Comparison of ENCODE assay signal across 8 cellular contexts in the genomic region with DNA sequence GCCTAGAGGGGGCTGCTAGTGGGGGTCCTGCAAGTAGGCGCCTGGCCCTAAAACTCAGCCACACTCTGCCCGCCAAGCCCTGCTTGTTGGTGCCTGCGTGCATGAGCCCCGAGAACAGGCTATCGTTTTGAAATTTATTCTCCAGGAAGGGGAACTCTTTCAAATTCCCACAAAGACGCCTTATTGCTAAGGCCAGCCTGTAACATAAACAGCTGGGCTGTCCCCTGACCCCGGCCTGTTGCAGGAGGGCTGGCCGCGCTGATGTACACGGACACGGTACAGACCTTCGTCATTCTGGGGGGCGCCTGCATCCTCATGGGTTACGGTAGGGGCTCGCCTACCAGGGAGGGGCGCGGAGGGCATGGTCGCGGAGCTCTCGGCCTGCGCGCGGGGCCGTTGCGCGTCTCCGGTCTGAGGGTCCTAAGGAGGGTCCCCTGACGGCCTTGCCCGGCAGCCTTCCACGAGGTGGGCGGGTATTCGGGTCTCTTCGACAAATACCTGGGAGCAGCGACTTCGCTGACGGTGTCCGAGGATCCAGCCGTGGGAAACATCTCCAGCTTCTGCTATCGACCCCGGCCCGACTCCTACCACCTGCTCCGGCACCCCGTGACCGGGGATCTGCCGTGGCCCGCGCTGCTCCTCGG. TPM values are rescaled to one million over a fixed set of nuclear protein-coding genes. Genes with fewer than 3 reads are reported as not detected.
DNase-seq lines count a peak whose midpoint lies in the region; ATAC-seq, FAIRE-seq and TF ChIP-seq lines count a peak whose summit lies in the region.

No MANE protein-coding gene starts in this region.

- H4K5ac ChIP-seq in IMR-90 (ENCODE audit: low read depth, low read length) (no peak overlapping the region), H1 (ENCODE audit: insufficient read length, low read depth, low read length) (no peak overlapping the region)

- H2BK20ac ChIP-seq in IMR-90 (ENCODE audit: low read depth, low read length), result no peak overlapping the region
- H2BK20ac ChIP-seq in H1 (ENCODE audit: low read length), result no peak overlapping the region

- FAIRE-seq in H1 (lab: Jason Lieb, UNC), result no peak

- H3K18ac ChIP-seq in IMR-90 (ENCODE audit: low read depth, low read length) (no peak overlapping the region), H1 (ENCODE audit: extremely low read depth, low read length) (no peak overlapping the region)

- H3K4me1 Mint-ChIP-seq in nephron progenitor cell, result peaks cover 13% of the 10 kb centered on the region

- H2BK12ac ChIP-seq in H1 (ENCODE audit: low read depth, low read length), result peak overlapping the region; percentile 9; the same call in 1 of the 2 replicates

- H3K4me2 ChIP-seq in IMR-90 (ENCODE audit: low read depth, low read length), result peak overlapping the region; percentile 89
- H3K4me2 ChIP-seq in H1 (ENCODE audit: insufficient read depth in 1 of 2, low read depth in 2 of 2, low read length in 2 of 2), result peak overlapping the region; percentile 86 to 95

- H3K36me3 Mint-ChIP-seq in nephron progenitor cell (ENCODE audit: low read depth), result peaks cover 20% of the 10 kb centered on the region

- H3K36me3 ChIP-seq in BJ (ENCODE audit: control insufficient read depth, insufficient read depth, low read length) (peaks cover 5% of the 10 kb centered on the region), IMR-90 (ENCODE audit: control insufficient read depth, insufficient read depth, low read length) (peaks cover 18% of the 10 kb centered on the region; the same call in 1 of the 2 replicates), H1 (ENCODE audit: control insufficient read depth in 2 of 4, insufficient read depth in 4 of 4, low read length in 3 of 4) (no peaks in the 10 kb centered on the region)

- no peak overlapping the region for H3K27ac Mint-ChIP-seq in nephron progenitor cell

- H2AFZ ChIP-seq in IMR-90 (replicated peaks; ENCODE audit: low read length, poor library complexity), result peak overlapping the region; percentile 87
- peak overlapping the region; percentile 58; the same call in 1 of the 2 replicates for H2AFZ ChIP-seq in H1 (ENCODE audit: low read length)

- H3K56ac ChIP-seq in IMR-90 (ENCODE audit: extremely low read depth, insufficient read depth, low read length) (no peak overlapping the region), H1 (replicated peaks; ENCODE audit: insufficient read length, low read depth, low read length) (no peak overlapping the region)

- POLR2A ChIA-PET in BJ (lab: Charles Lee), result no interaction called here
- POLR2A ChIA-PET in IMR-90 (lab: Charles Lee; ENCODE audit: unreplicated experiment), result no interaction called here
- POLR2A ChIA-PET in H1 (lab: Charles Lee; ENCODE audit: partially characterized antibody), result interaction anchor here (0.9 to 7.9 kb wide), 8 partner anchors 7 to 227 kb away, joined by 3 to 69 read pairs (median 10); a partner anchor contains a TSS

- H3K4me1 ChIP-seq in IMR-90 (ENCODE audit: control insufficient read depth, insufficient read depth, low read length) (peaks cover 6% of the 10 kb centered on the region; the same call in 1 of the 2 replicates), H1 (replicated peaks in 1 of 4; ENCODE audit: control insufficient read depth in 3 of 4, insufficient read depth in 4 of 4, low read length in 3 of 4) (peaks cover 0 to 8% (median 5%) of the 10 kb centered on the region in 4 experiments; a peak in 5 of 7 replicates)

- H4K8ac ChIP-seq in IMR-90 (ENCODE audit: low read depth in 2 of 2, low read length in 2 of 2) (no peak overlapping the region), H1 (ENCODE audit: extremely low read depth, insufficient read depth, low read length) (peak overlapping the region; percentile 57)

- CTCF ChIA-PET in BJ (lab: Yijun Ruan, JAX), result interaction anchor here (1.0 to 1.4 kb wide), 4 partner anchors 9 to 27 kb away, joined by 3 to 5 read pairs (median 4); no protein-coding TSS in a partner anchor
- CTCF ChIA-PET in IMR-90 (lab: Yijun Ruan, JAX), result no interaction called here
- CTCF ChIA-PET in H1 (lab: Charles Lee; ENCODE audit: partially characterized antibody), result interaction anchor here (1.6 to 3.5 kb wide), 5 partner anchors 9 to 42 kb away, joined by 4 to 12 read pairs (median 11); no protein-coding TSS in a partner anchor

- no peaks in the 10 kb centered on the region for H3K79me1 ChIP-seq in IMR-90 (ENCODE audit: low read depth in 1 of 2, low read length in 2 of 2)
- H3K79me1 ChIP-seq in H1 (ENCODE audit: low read depth, low read length), result no peaks in the 10 kb centered on the region

- H3K14ac ChIP-seq in IMR-90 (replicated peaks; ENCODE audit: low read depth, low read length) (no peak overlapping the region), H1 (ENCODE audit: insufficient read length) (no peak overlapping the region)

- TF ChIP-seq POLR2A in IMR-90 (IDR thresholded peaks at IDR 0.05; ENCODE audit: low read depth, low read length), result no peak
- no peak for TF ChIP-seq POLR2A in H1 (IDR thresholded peaks at IDR 0.05; ENCODE audit: control extremely low read depth in 1 of 2, low read depth in 2 of 2, low read length in 2 of 2)

- WGBS in IMR-90 (ENCODE audit: extremely low coverage in 2 of 2, insufficient read length in 1 of 2), 2 experiments, result 11% methylated on average over 20 of the region's 48 CpGs; no CpG with 5 or more reads in 1 of the 2 experiments
- WGBS in H1 (ENCODE audit: extremely low coverage in 1 of 2, insufficient coverage in 1 of 2, insufficient read length in 1 of 2, insufficient replicate concordance in 2 of 2, low coverage in 1 of 2, low lambda C conversion rate in 2 of 2, missing lambda C conversion rate in 1 of 2), 2 experiments, result 9% methylated on average over 46 of the region's 48 CpGs; no CpG with 5 or more reads in 1 of the 2 experiments

- BruUV-seq in IMR-90 (replicated peaks; lab: Mats Ljungman, UMichigan), result no TSS peak

- H3K9me3 ChIP-seq in IMR-90 (ENCODE audit: control insufficient read depth, insufficient read depth, low read length) (no peaks in the 10 kb centered on the region), H1 (ENCODE audit: insufficient read depth in 2 of 2, low read depth in 1 of 2, low read length in 1 of 2) (no peaks in the 10 kb centered on the region)

- 0 out of 2 replicates have a peak, but pooled peaks have one; percentile 5 for ATAC-seq in IMR-90 (ENCODE audit: low read depth)

- H2AK5ac ChIP-seq in IMR-90 (ENCODE audit: low read depth, low read length) (no peak overlapping the region), H1 (ENCODE audit: low read depth, low read length) (no peak overlapping the region)

- H3K27ac ChIP-seq in IMR-90 (ENCODE audit: insufficient read depth, low read length) (no peak overlapping the region), H1 (ENCODE audit: low read depth, low read length) (no peak overlapping the region)

- peak overlapping the region; percentile 82 for H3K4me3 Mint-ChIP-seq in nephron progenitor cell

- intact Hi-C loops in IMR-90 (cut with micrococcal nuclease), result no loop called here

- H3K79me2 ChIP-seq in H1 (ENCODE audit: control insufficient read depth in 1 of 2, insufficient read depth in 2 of 2, low read length in 2 of 2), result no peaks in the 10 kb centered on the region

- peaks cover 4% of the 10 kb centered on the region; the same call in 1 of the 2 replicates for H3K27me3 ChIP-seq in BJ (ENCODE audit: control insufficient read depth, insufficient read depth, low read length)
- peaks cover 7% of the 10 kb centered on the region; the same call in 1 of the 2 replicates for H3K27me3 ChIP-seq in IMR-90 (ENCODE audit: control insufficient read depth, insufficient read depth, low read length)
- peaks cover 14 to 57% (median 42%) of the 10 kb centered on the region in 4 experiments for H3K27me3 ChIP-seq in H1 (replicated peaks in 1 of 4; ENCODE audit: control insufficient read depth in 3 of 4, extremely low read depth in 1 of 4, insufficient read depth in 3 of 4, low read length in 3 of 4)

- dilution Hi-C loops in IMR-90 (cut with HindIII; ENCODE audit: low sequenced_read_pairs, unreplicated experiment), result no loop called here

- in situ Hi-C loops in IMR-90 (cut with MboI; ENCODE audit: low sequenced_read_pairs), result no loop called here

- TF ChIP-seq CTCF in BJ (IDR thresholded peaks at IDR 0.05; ENCODE audit: insufficient read depth, low read depth, low read length) (no peak), IMR-90 (conservative IDR thresholded peaks at IDR 0.05; ENCODE audit: low read depth, low read length) (no peak), H1 (IDR thresholded peaks at IDR 0.05; ENCODE audit: control extremely low read depth in 1 of 3, insufficient read depth in 1 of 3, low read depth in 1 of 3, low read length in 3 of 3) (no peak), nephron progenitor cell (IDR thresholded peaks at IDR 0.05) (no peak)

- H3K4me3 ChIP-seq in BJ (ENCODE audit: low read depth, low read length) (peak overlapping the region; percentile 49), IMR-90 (ENCODE audit: insufficient read depth, low read depth, low read length) (peak overlapping the region; percentile 40), H1 (ENCODE audit: extremely low read depth in 1 of 4, insufficient read depth in 2 of 4, low read depth in 3 of 4, low read length in 4 of 4) (peak overlapping the region; percentile 44 to 64 (median 54))

- H3K9me1 ChIP-seq in IMR-90 (ENCODE audit: insufficient read depth, low read length), result no peaks in the 10 kb centered on the region; the same call in 1 of the 2 replicates

- H3K23me2 ChIP-seq in H1 (ENCODE audit: low read depth, low read length), result peaks cover 15% of the 10 kb centered on the region

- H2AK9ac ChIP-seq in IMR-90 (replicated peaks; ENCODE audit: low read depth, low read length, poor library complexity), result peak overlapping the region; percentile 79

- H3K9ac ChIP-seq in IMR-90 (ENCODE audit: low read depth, low read length) (peak overlapping the region; percentile 7; the same call in 1 of the 2 replicates), H1 (replicated peaks in 1 of 4; ENCODE audit: extremely low read depth in 1 of 4, low read depth in 3 of 4, low read length in 3 of 4) (no peak overlapping the region)

- no peak for TF ChIP-seq RAD21 in IMR-90 (IDR thresholded peaks at IDR 0.05; ENCODE audit: low read length)
- no peak for TF ChIP-seq RAD21 in H1 (IDR thresholded peaks at IDR 0.05 in 1 of 2, conservative IDR thresholded peaks at IDR 0.05 in 1 of 2; ENCODE audit: low read depth in 2 of 2, low read length in 2 of 2)

- no peak overlapping the region for H4K91ac ChIP-seq in IMR-90 (ENCODE audit: insufficient read depth, low read depth, low read length)
- H4K91ac ChIP-seq in H1 (replicated peaks; ENCODE audit: insufficient read length, low read length), result no peak overlapping the region

- no peak overlapping the region for H2BK15ac ChIP-seq in IMR-90 (ENCODE audit: low read depth, low read length)
- no peak overlapping the region for H2BK15ac ChIP-seq in H1 (ENCODE audit: low read length)

- H3K27me3 Mint-ChIP-seq in nephron progenitor cell (ENCODE audit: low read depth, poor library complexity), result peaks cover 71% of the 10 kb centered on the region

- TF ChIP-seq EP300 in H1 (IDR thresholded peaks at IDR 0.05; ENCODE audit: borderline replicate concordance in 1 of 2, low read depth in 2 of 2, low read length in 2 of 2), result no peak

- H2BK120ac ChIP-seq in IMR-90 (ENCODE audit: low read depth, low read length) (no peak overlapping the region), H1 (replicated peaks; ENCODE audit: low read depth, low read length) (no peak overlapping the region)

- H4K20me1 ChIP-seq in IMR-90 (ENCODE audit: insufficient read depth, low read length) (peaks cover 3% of the 10 kb centered on the region; the same call in 1 of the 2 replicates), H1 (replicated peaks in 1 of 2; ENCODE audit: control insufficient read depth in 1 of 2, insufficient read depth in 2 of 2, low read length in 2 of 2) (peaks cover 0 to 18% of the 10 kb centered on the region in 2 experiments)

- DNase-seq in BJ (ENCODE audit: low read depth) (no peak), IMR-90 (no peak), H1 (ENCODE audit: low read depth in 1 of 2, low spot score in 2 of 2) (no peak), nephron progenitor cell (no peak), HK-2 (ENCODE audit: unreplicated experiment) (no peak), NCI-H510A treated with DMSO at 0.1 percent for 48 hours (lab: John Stamatoyannopoulos, UW) (no peak), putamen (ENCODE audit: low spot score) (no peak), NCI-H2196 (lab: John Stamatoyannopoulos, UW; ENCODE audit: unreplicated experiment) (no peak)

- H2BK5ac ChIP-seq in IMR-90 (ENCODE audit: low read depth, low read length, poor library complexity, severe bottlenecking), result no peak overlapping the region
- H2BK5ac ChIP-seq in H1 (ENCODE audit: low read depth, low read length), result no peak overlapping the region

- H3K23ac ChIP-seq in IMR-90 (ENCODE audit: low read depth, low read length) (no peak overlapping the region), H1 (ENCODE audit: insufficient read length) (no peak overlapping the region)

- H3K9me3 Mint-ChIP-seq in nephron progenitor cell, result no peaks in the 10 kb centered on the region

- H3K4ac ChIP-seq in IMR-90 (ENCODE audit: low read depth, low read length), result no peak overlapping the region
- no peak overlapping the region for H3K4ac ChIP-seq in H1 (replicated peaks; ENCODE audit: insufficient read length, low read depth, low read length)

RNA-seq across cellular contexts. Expression of a gene that starts 4.3 kb away (rescaled TPM):
- polyA plus RNA-seq in BJ (2011; rRNA removed), result not detected in 2 replicates
- not detected in 2 replicates for polyA minus RNA-seq in BJ (2011; rRNA and poly(A)+ RNA removed)
- total RNA-seq in IMR-90 (2012; rRNA removed), result under 0.01 TPM in 1 of 2 replicates, not detected in the other
- 0.10 TPM in 1 of 2 replicates, not detected in the other for polyA plus RNA-seq in IMR-90 (2012; rRNA removed)
- polyA plus RNA-seq in IMR-90 (2012; cell fraction: cytosol; rRNA removed), result 0.03 and 0.04 TPM in 2 replicates
- polyA plus RNA-seq in IMR-90 (2012; cell fraction: nucleus; rRNA removed; ENCODE audit: low replicate concordance), result 0.17 and 0.38 TPM in 2 replicates
- 0.56 and 1.1 TPM in 2 replicates for total RNA-seq in H1 (2021; fragmentation: NEBNext Ultra II Directional; extraction: Animal tissue kit (Norgen Biotek cat#: 25700))
- 4.1 and 4.4 TPM in 2 replicates for polyA plus RNA-seq in H1 (2011; rRNA removed)
- 2.4 TPM for polyA plus RNA-seq in H1 (2011; cell fraction: cytosol; rRNA removed)
- polyA plus RNA-seq in H1 (2011; cell fraction: nucleus; rRNA removed), result 5.1 TPM
- polyA plus RNA-seq in H1 (2012, experiment 1 of 2), result 3.1 to 5.5 TPM (median 4.1 TPM) in 4 replicates
- polyA plus RNA-seq in H1 (2012, experiment 2 of 2), result 2.7 TPM
- polyA plus RNA-seq in H1 (2013, experiment 1 of 2), result 1.0 TPM
- polyA plus RNA-seq in H1 (2013, experiment 2 of 2), result 0.77 TPM
- 1.4 and 1.8 TPM in 2 replicates for polyA minus RNA-seq in H1 (2011; rRNA and poly(A)+ RNA removed)
- 0.81 TPM for polyA minus RNA-seq in H1 (2011; cell fraction: cytosol; rRNA and poly(A)+ RNA removed)
- polyA minus RNA-seq in H1 (2011; cell fraction: nucleus; rRNA and poly(A)+ RNA removed), result 5.9 TPM

RNA-seq across cellular contexts. Expression of a gene that starts 15.2 kb away (rescaled TPM):
- polyA plus RNA-seq in BJ (2011; rRNA removed) (56.4 and 92.3 TPM in 2 replicates), IMR-90 (2012; rRNA removed) (118 and 128 TPM in 2 replicates), H1 (2011; rRNA removed) (4.8 and 5.6 TPM in 2 replicates)
- 69.3 and 95.0 TPM in 2 replicates for polyA minus RNA-seq in BJ (2011; rRNA and poly(A)+ RNA removed)
- total RNA-seq in IMR-90 (2012; rRNA removed), result 24.9 and 30.0 TPM in 2 replicates
- 115 and 151 TPM in 2 replicates for polyA plus RNA-seq in IMR-90 (2012; cell fraction: cytosol; rRNA removed)
- polyA plus RNA-seq in IMR-90 (2012; cell fraction: nucleus; rRNA removed; ENCODE audit: low replicate concordance), result 210 and 556 TPM in 2 replicates
- total RNA-seq in H1 (2021; fragmentation: NEBNext Ultra II Directional; extraction: Animal tissue kit (Norgen Biotek cat#: 25700)), result 5.8 and 7.0 TPM in 2 replicates
- 2.8 TPM for polyA plus RNA-seq in H1 (2011; cell fraction: cytosol; rRNA removed)
- polyA plus RNA-seq in H1 (2011; cell fraction: nucleus; rRNA removed), result 5.2 TPM
- 3.1 to 6.8 TPM (median 6.4 TPM) in 4 replicates for polyA plus RNA-seq in H1 (2012, experiment 1 of 2)
- 6.7 TPM for polyA plus RNA-seq in H1 (2012, experiment 2 of 2)
- 5.6 TPM for polyA plus RNA-seq in H1 (2013, experiment 1 of 2)
- 5.3 TPM for polyA plus RNA-seq in H1 (2013, experiment 2 of 2)
- polyA minus RNA-seq in H1 (2011; rRNA and poly(A)+ RNA removed), result 1.4 and 3.4 TPM in 2 replicates
- polyA minus RNA-seq in H1 (2011; cell fraction: cytosol; rRNA and poly(A)+ RNA removed), result 4.8 TPM
- polyA minus RNA-seq in H1 (2011; cell fraction: nucleus; rRNA and poly(A)+ RNA removed), result 5.4 TPM

RNA-seq across cellular contexts. Expression of a gene that starts 21.0 kb away (rescaled TPM):
- polyA plus RNA-seq in BJ (2011; rRNA removed) (35.2 and 56.4 TPM in 2 replicates), IMR-90 (2012; rRNA removed) (63.6 and 65.0 TPM in 2 replicates), H1 (2011; rRNA removed) (33.7 and 53.0 TPM in 2 replicates)
- 32.3 and 47.6 TPM in 2 replicates for polyA minus RNA-seq in BJ (2011; rRNA and poly(A)+ RNA removed)
- total RNA-seq in IMR-90 (2012; rRNA removed), result 22.2 and 22.9 TPM in 2 replicates
- polyA plus RNA-seq in IMR-90 (2012; cell fraction: cytosol; rRNA removed), result 26.5 and 46.5 TPM in 2 replicates
- polyA plus RNA-seq in IMR-90 (2012; cell fraction: nucleus; rRNA removed; ENCODE audit: low replicate concordance), result 212 and 436 TPM in 2 replicates
- total RNA-seq in H1 (2021; fragmentation: NEBNext Ultra II Directional; extraction: Animal tissue kit (Norgen Biotek cat#: 25700)), result 20.3 and 22.5 TPM in 2 replicates
- 34.5 TPM for polyA plus RNA-seq in H1 (2011; cell fraction: cytosol; rRNA removed)
- polyA plus RNA-seq in H1 (2011; cell fraction: nucleus; rRNA removed), result 88.5 TPM
- 19.4 to 40.1 TPM (median 32.8 TPM) in 4 replicates for polyA plus RNA-seq in H1 (2012, experiment 1 of 2)
- polyA plus RNA-seq in H1 (2012, experiment 2 of 2), result 28.2 TPM
- polyA plus RNA-seq in H1 (2013, experiment 1 of 2), result 32.5 TPM
- polyA plus RNA-seq in H1 (2013, experiment 2 of 2), result 34.6 TPM
- 27.5 and 40.1 TPM in 2 replicates for polyA minus RNA-seq in H1 (2011; rRNA and poly(A)+ RNA removed)
- 16.2 TPM for polyA minus RNA-seq in H1 (2011; cell fraction: cytosol; rRNA and poly(A)+ RNA removed)
- polyA minus RNA-seq in H1 (2011; cell fraction: nucleus; rRNA and poly(A)+ RNA removed), result 41.8 TPM

RNA-seq across cellular contexts. Expression of a gene that starts 27.9 kb away (rescaled TPM):
- polyA plus RNA-seq in BJ (2011; rRNA removed) (3.0 and 6.4 TPM in 2 replicates), IMR-90 (2012; rRNA removed) (7.5 and 10.2 TPM in 2 replicates), H1 (2011; rRNA removed) (7.8 and 16.4 TPM in 2 replicates)
- polyA minus RNA-seq in BJ (2011; rRNA and poly(A)+ RNA removed), result 3.4 and 7.9 TPM in 2 replicates
- 2.3 and 3.1 TPM in 2 replicates for total RNA-seq in IMR-90 (2012; rRNA removed)
- polyA plus RNA-seq in IMR-90 (2012; cell fraction: cytosol; rRNA removed), result 9.2 and 11.1 TPM in 2 replicates
- 37.2 and 59.8 TPM in 2 replicates for polyA plus RNA-seq in IMR-90 (2012; cell fraction: nucleus; rRNA removed; ENCODE audit: low replicate concordance)
- 8.7 and 8.9 TPM in 2 replicates for total RNA-seq in H1 (2021; fragmentation: NEBNext Ultra II Directional; extraction: Animal tissue kit (Norgen Biotek cat#: 25700))
- polyA plus RNA-seq in H1 (2011; cell fraction: cytosol; rRNA removed), result 7.8 TPM
- 29.9 TPM for polyA plus RNA-seq in H1 (2011; cell fraction: nucleus; rRNA removed)
- 5.1 to 9.5 TPM (median 8.8 TPM) in 4 replicates for polyA plus RNA-seq in H1 (2012, experiment 1 of 2)
- polyA plus RNA-seq in H1 (2012, experiment 2 of 2), result 7.5 TPM
- polyA plus RNA-seq in H1 (2013, experiment 1 of 2), result 7.8 TPM
- polyA plus RNA-seq in H1 (2013, experiment 2 of 2), result 6.2 TPM
- 3.4 TPM in 2 replicates for polyA minus RNA-seq in H1 (2011; rRNA and poly(A)+ RNA removed)
- polyA minus RNA-seq in H1 (2011; cell fraction: cytosol; rRNA and poly(A)+ RNA removed), result 5.3 TPM
- 10.0 TPM for polyA minus RNA-seq in H1 (2011; cell fraction: nucleus; rRNA and poly(A)+ RNA removed)

RNA-seq across cellular contexts. Expression of a gene that starts 40.5 kb away (rescaled TPM):
- polyA plus RNA-seq in BJ (2011; rRNA removed) (not detected in 2 replicates), IMR-90 (2012; rRNA removed) (not detected in 2 replicates), H1 (2011; rRNA removed) (4.8 and 15.3 TPM in 2 replicates)
- not detected in 2 replicates for polyA minus RNA-seq in BJ (2011; rRNA and poly(A)+ RNA removed)
- not detected in 2 replicates for total RNA-seq in IMR-90 (2012; rRNA removed)
- polyA plus RNA-seq in IMR-90 (2012; cell fraction: cytosol; rRNA removed), result not detected in 2 replicates
- not detected in 2 replicates for polyA plus RNA-seq in IMR-90 (2012; cell fraction: nucleus; rRNA removed; ENCODE audit: low replicate concordance)
- total RNA-seq in H1 (2021; fragmentation: NEBNext Ultra II Directional; extraction: Animal tissue kit (Norgen Biotek cat#: 25700)), result 0.91 and 1.4 TPM in 2 replicates
- polyA plus RNA-seq in H1 (2011; cell fraction: cytosol; rRNA removed), result 4.2 TPM
- 13.1 TPM for polyA plus RNA-seq in H1 (2011; cell fraction: nucleus; rRNA removed)
- 5.3 to 7.0 TPM (median 6.1 TPM) in 4 replicates for polyA plus RNA-seq in H1 (2012, experiment 1 of 2)
- 4.5 TPM for polyA plus RNA-seq in H1 (2012, experiment 2 of 2)
- polyA plus RNA-seq in H1 (2013, experiment 1 of 2), result 11.1 TPM
- 8.3 TPM for polyA plus RNA-seq in H1 (2013, experiment 2 of 2)
- polyA minus RNA-seq in H1 (2011; rRNA and poly(A)+ RNA removed), result 0.88 and 2.4 TPM in 2 replicates
- polyA minus RNA-seq in H1 (2011; cell fraction: cytosol; rRNA and poly(A)+ RNA removed), result not detected
- polyA minus RNA-seq in H1 (2011; cell fraction: nucleus; rRNA and poly(A)+ RNA removed), result not detected
